25 cellular contexts compared by ENCODE assay signal in the genomic region with DNA sequence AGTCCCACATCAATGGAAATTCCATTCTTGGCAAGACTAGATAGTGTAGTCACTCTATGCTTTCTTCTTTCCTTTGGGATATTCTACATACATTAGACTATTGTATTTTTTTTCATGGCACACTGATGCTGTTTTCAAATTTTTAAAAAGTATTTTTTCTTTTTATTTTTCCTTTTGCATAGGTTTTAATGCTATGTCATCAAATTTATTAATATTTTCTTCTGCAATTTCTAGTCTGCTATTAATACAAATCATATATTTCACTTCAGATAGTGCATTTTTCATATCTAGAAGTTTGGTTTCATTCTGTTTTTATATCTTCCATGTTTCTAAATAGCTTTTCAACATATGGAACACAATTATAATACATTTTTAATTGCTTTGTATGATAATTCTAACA.
"Had no signal": no experiment of that assay in that cellular context is flagged by ENCODE, and none has a peak within 500 bp of the region (broad histone marks: within the 10 kb centered on the region; RNA-seq: fewer than 3 reads in every experiment).

No MANE protein-coding gene starts in this region.

- H3K4me1 ChIP-seq: colonic mucosa, esophagus squamous epithelium, gastrocnemius medialis, heart right ventricle, left lung, lower lobe of right lung had no signal

- H3K9me3 ChIP-seq: colonic mucosa, esophagus squamous epithelium, gastrocnemius medialis, left lung, lower lobe of right lung had no signal

- H3K27me3 ChIP-seq: colonic mucosa, esophagus squamous epithelium, gastrocnemius medialis, heart right ventricle, left lung had no signal

- H3K4me3 ChIP-seq: colonic mucosa, esophagus squamous epithelium, gastrocnemius medialis, heart right ventricle, left lung, lower lobe of right lung, mucosa of descending colon had no signal

- FAIRE-seq: endometrium, keratinocyte had no signal

- DNase-seq: colonic mucosa; cortex of kidney; effector CD8-positive, alpha-beta T cell; effector memory CD8-positive, alpha-beta T cell; endodermal cell; erythroblast; esophagus squamous epithelium; foreskin fibroblast; foreskin melanocyte; gastrocnemius medialis; glutamatergic neuron; head of caudate nucleus; heart right ventricle; hippocampal formation; left cardiac atrium; left lung; left ventricle myocardium superior; lower lobe of right lung; mesenchymal stem cell; mucosa of descending colon; naive B cell had no signal

- ATAC-seq: effector memory CD8-positive, alpha-beta T cell; esophagus mucosa; gastrocnemius medialis; heart right ventricle; left cardiac atrium; left lung; left ventricle myocardium superior; lower lobe of right lung; mucosa of descending colon had no signal

- H3K27ac ChIP-seq: colonic mucosa, epithelial cell of prostate, esophagus squamous epithelium, gastrocnemius medialis, heart right ventricle, left lung, lower lobe of right lung had no signal

- H3K36me3 ChIP-seq: colonic mucosa, esophagus squamous epithelium, gastrocnemius medialis, heart right ventricle, left lung, lower lobe of right lung had no signal
